In the genomic region with DNA sequence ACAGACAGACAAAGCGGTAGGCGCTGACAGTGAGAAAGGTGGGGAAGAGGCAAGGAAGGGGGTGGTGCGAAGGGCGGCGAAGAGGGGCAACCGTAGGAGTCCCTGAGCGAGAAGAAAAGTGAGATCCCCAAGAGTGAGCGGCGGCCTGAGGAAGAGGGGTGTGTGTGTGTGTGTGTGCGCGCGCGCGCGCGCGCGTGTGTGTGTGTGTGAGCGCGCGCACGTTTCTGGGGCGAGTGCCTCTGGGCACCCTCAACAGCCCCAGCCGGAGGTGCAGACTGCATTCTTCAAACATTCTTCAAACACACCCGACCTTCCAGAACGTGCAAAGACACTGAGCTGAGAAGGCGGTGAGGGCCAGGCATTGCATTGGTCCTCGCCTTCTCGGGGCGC, we compare ENCODE assay signal across 9 cellular contexts.
DNase-seq lines count a peak whose midpoint lies in the region; ATAC-seq lines count a peak whose summit lies in the region.
"Had no signal": no experiment of that assay in that cellular context is flagged by ENCODE, and none has a peak within 500 bp of the region (broad histone marks: within the 10 kb centered on the region; RNA-seq: fewer than 3 reads in every experiment).

No MANE protein-coding gene starts in this region.

- POLR2A ChIA-PET in activated naive CD8-positive, alpha-beta T cell treated with anti-CD3 and anti-CD28 coated beads, Interleukin-2, amount 10 ng/mL, durations not matched to agents 7 days and 5 days (lab: Charles Lee) = no interaction called here

- H3K4me1 Mint-ChIP-seq in activated naive CD8-positive, alpha-beta T cell treated with anti-CD3 and anti-CD28 coated beads, Interleukin-2, amount 10 ng/mL, durations not matched to agents 7 days and 5 days = peaks cover 6% of the 10 kb centered on the region

- peak overlapping the region; percentile 75 for H3K4me3 Mint-ChIP-seq in activated naive CD8-positive, alpha-beta T cell treated with anti-CD3 and anti-CD28 coated beads, Interleukin-2, amount 10 ng/mL, durations not matched to agents 7 days and 5 days

- no peaks in the 10 kb centered on the region for H3K36me3 Mint-ChIP-seq in activated naive CD8-positive, alpha-beta T cell treated with anti-CD3 and anti-CD28 coated beads, Interleukin-2, amount 10 ng/mL, durations not matched to agents 7 days and 5 days

- H3K9me3 Mint-ChIP-seq in activated naive CD8-positive, alpha-beta T cell treated with anti-CD3 and anti-CD28 coated beads, Interleukin-2, amount 10 ng/mL, durations not matched to agents 7 days and 5 days = no peaks in the 10 kb centered on the region

- peaks cover 78% of the 10 kb centered on the region for H3K27me3 Mint-ChIP-seq in activated naive CD8-positive, alpha-beta T cell treated with anti-CD3 and anti-CD28 coated beads, Interleukin-2, amount 10 ng/mL, durations not matched to agents 7 days and 5 days

- peak; percentile 34 for DNase-seq in activated CD4-positive, alpha-beta T cell treated with anti-CD3 and anti-CD28 coated beads for 48 hours
- DNase-seq in activated CD4-positive, alpha-beta T cell treated with anti-CD3 and anti-CD28 coated beads, Interleukin-2, amount 50 U/mL, for 1 hour = no peak
- no peak for DNase-seq in activated naive CD8-positive, alpha-beta T cell treated with anti-CD3 and anti-CD28 coated beads, Interleukin-2, amount 10 ng/mL, durations not matched to agents 7 days and 5 days
- peak; percentile 74 for DNase-seq in islet precursor cell
- no peak for DNase-seq in stimulated activated naive CD8-positive, alpha-beta T cell treated with anti-CD3 and anti-CD28 coated beads, Interleukin-15, Interleukin-2, amounts not matched to agents 100 U/mL and 50 U/mL, for 24 hours
- DNase-seq in cerebellum (ENCODE audit: low spot score) = no peak
- DNase-seq in NCI-H1694 treated with DMSO at 0.1 percent for 48 hours (lab: John Stamatoyannopoulos, UW) = no peak
- DNase-seq: activated effector memory CD4-positive, alpha-beta T cell treated with Interleukin-2 at 50 U/mL for 16 hours had no signal

- H3K27ac Mint-ChIP-seq in activated naive CD8-positive, alpha-beta T cell treated with anti-CD3 and anti-CD28 coated beads, Interleukin-2, amount 10 ng/mL, durations not matched to agents 7 days and 5 days = no peak overlapping the region

- peak; percentile 33 for ATAC-seq in activated naive CD8-positive, alpha-beta T cell treated with anti-CD3 and anti-CD28 coated beads, Interleukin-2, amount 10 ng/mL, durations not matched to agents 7 days and 5 days (ENCODE audit: low read depth)
- ATAC-seq in stimulated activated naive CD8-positive, alpha-beta T cell treated with anti-CD3 and anti-CD28 coated beads, Interleukin-15, Interleukin-2, amounts not matched to agents 100 U/mL and 50 U/mL, for 24 hours = peak; percentile 17
- no peak for ATAC-seq in GM21737 (IDR thresholded peaks at IDR 0.05; ENCODE audit: unreplicated experiment)

Comparison
In these comparisons a context has a peak if more than half of its experiments do, and no peak if none do; other contexts are left out.
1. DNase-seq: peak in activated CD4-positive, alpha-beta T cell treated with anti-CD3 and anti-CD28 coated beads for 48 hours (single experiment) and islet precursor cell (single experiment); none in activated CD4-positive, alpha-beta T cell treated with anti-CD3 and anti-CD28 coated beads, Interleukin-2, amount 50 U/mL, for 1 hour (single experiment), activated naive CD8-positive, alpha-beta T cell treated with anti-CD3 and anti-CD28 coated beads, Interleukin-2, amount 10 ng/mL, durations not matched to agents 7 days and 5 days (single experiment), stimulated activated naive CD8-positive, alpha-beta T cell treated with anti-CD3 and anti-CD28 coated beads, Interleukin-15, Interleukin-2, amounts not matched to agents 100 U/mL and 50 U/mL, for 24 hours (single experiment), cerebellum (single experiment) and NCI-H1694 treated with DMSO at 0.1 percent for 48 hours (single experiment).